21 cellular contexts compared by ENCODE assay signal in the genomic region with DNA sequence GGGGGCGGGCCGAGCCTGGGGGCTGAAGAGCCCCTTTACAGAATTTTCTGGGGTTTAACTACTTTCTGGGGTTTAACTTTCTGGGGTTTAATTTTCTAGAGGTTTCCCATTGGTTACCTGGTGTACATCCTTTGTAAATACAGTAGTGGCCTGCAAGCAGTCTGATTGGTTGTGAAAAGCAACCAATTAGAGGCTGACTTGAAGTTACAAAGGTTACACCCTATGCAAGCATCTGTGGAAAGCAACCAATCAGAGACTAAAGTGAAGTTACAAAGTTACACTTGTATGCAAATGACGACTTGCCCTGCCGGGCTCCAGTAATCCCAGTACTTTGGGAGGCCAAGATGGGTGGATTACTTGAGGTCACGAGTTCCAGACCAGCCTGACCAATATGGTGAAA. TPM values are rescaled to one million over a fixed set of nuclear protein-coding genes. Genes with fewer than 3 reads are reported as not detected.
DNase-seq lines count a peak whose midpoint lies in the region; ATAC-seq and TF ChIP-seq lines count a peak whose summit lies in the region.
"Had no signal": no experiment of that assay in that cellular context is flagged by ENCODE, and none has a peak within 500 bp of the region (broad histone marks: within the 10 kb centered on the region; RNA-seq: fewer than 3 reads in every experiment).

No MANE protein-coding gene starts in this region.

- no peak for TF ChIP-seq CTCF in activated B cell treated with CpG ODN at 0.5 μM for 24 hours (IDR thresholded peaks at IDR 0.05)

- H3K36me3 Mint-ChIP-seq in activated naive CD4-positive, alpha-beta T cell treated with anti-CD3 and anti-CD28 coated beads, Interleukin-2, amount 50 U/mL, for 72 hours = peaks cover 0 to 13% of the 10 kb centered on the region in 2 donors
- H3K36me3 Mint-ChIP-seq in activated B cell treated with CpG ODN at 0.5 μM for 24 hours (ENCODE audit: low read depth) (peaks cover 54% of the 10 kb centered on the region), memory B cell (peaks cover 4% of the 10 kb centered on the region)
- peaks cover 27% of the 10 kb centered on the region for H3K36me3 Mint-ChIP-seq in effector memory CD8-positive, alpha-beta T cell (ENCODE audit: insufficient read depth)
- peaks cover 32% of the 10 kb centered on the region for H3K36me3 Mint-ChIP-seq in activated CD4-positive, alpha-beta T cell treated with anti-CD3 and anti-CD28 coated beads, Interleukin-2, amount 10 ng/mL, durations not matched to agents 24 days and 14 days (ENCODE audit: low read depth)

- CTCF ChIA-PET in activated B cell treated with CpG ODN at 0.5 μM for 24 hours (lab: Charles Lee) = no interaction called here

- no peak for DNase-seq in activated naive CD4-positive, alpha-beta T cell treated with anti-CD3 and anti-CD28 coated beads, Interleukin-2, amount 50 U/mL, for 72 hours (ENCODE audit: low spot score in 2 of 2)
- DNase-seq in activated naive CD4-positive, alpha-beta T cell treated with Interleukin-2 at 50 U/mL for 16 hours = no peak
- DNase-seq in activated B cell treated with CpG ODN at 0.5 μM for 24 hours (no peak), memory B cell (ENCODE audit: low spot score in 2 of 2) (no peak), NCI-H1930 (lab: John Stamatoyannopoulos, UW) (no peak)
- DNase-seq in effector memory CD8-positive, alpha-beta T cell = no peak
- DNase-seq in activated CD4-positive, alpha-beta T cell treated with anti-CD3 and anti-CD28 coated beads, Interleukin-2, amount 10 ng/mL, durations not matched to agents 24 days and 14 days = no peak
- DNase-seq: 8988T; AML-193; C1 segment of cervical spinal cord; Calu3; CD8-positive, alpha-beta memory T cell; DMS153; GOT3; HCEC 1CT; MV-4-11; NCI-H187; NCI-H510A treated with DMSO at 0.1 percent for 48 hours; NCI-H748 treated with DMSO at 0.1 percent for 48 hours; OCI-M1 had no signal

- intact Hi-C loops in activated B cell treated with CpG ODN at 0.5 μM for 24 hours (cut with micrococcal nuclease) = no loop called here
- intact Hi-C loops in activated CD4-positive, alpha-beta T cell treated with anti-CD3 and anti-CD28 coated beads, Interleukin-2, amount 10 ng/mL, durations not matched to agents 24 days and 14 days (cut with micrococcal nuclease) = no loop called here

- POLR2A ChIA-PET in activated B cell treated with CpG ODN at 0.5 μM for 24 hours (lab: Charles Lee) = no interaction called here

- H3K4me3 Mint-ChIP-seq in activated B cell treated with CpG ODN at 0.5 μM for 24 hours = no peak overlapping the region
- H3K4me3 Mint-ChIP-seq in memory B cell = no peak overlapping the region
- H3K4me3 Mint-ChIP-seq in effector memory CD8-positive, alpha-beta T cell = no peak overlapping the region
- H3K4me3 Mint-ChIP-seq in activated CD4-positive, alpha-beta T cell treated with anti-CD3 and anti-CD28 coated beads, Interleukin-2, amount 10 ng/mL, durations not matched to agents 24 days and 14 days = no peak overlapping the region

- H3K27me3 Mint-ChIP-seq in activated B cell treated with CpG ODN at 0.5 μM for 24 hours (no peaks in the 10 kb centered on the region), memory B cell (no peaks in the 10 kb centered on the region)
- no peaks in the 10 kb centered on the region for H3K27me3 Mint-ChIP-seq in effector memory CD8-positive, alpha-beta T cell
- no peaks in the 10 kb centered on the region for H3K27me3 Mint-ChIP-seq in activated CD4-positive, alpha-beta T cell treated with anti-CD3 and anti-CD28 coated beads, Interleukin-2, amount 10 ng/mL, durations not matched to agents 24 days and 14 days
- H3K27me3 Mint-ChIP-seq: CD8-positive, alpha-beta memory T cell had no signal

- no peak for ATAC-seq in activated naive CD4-positive, alpha-beta T cell treated with anti-CD3 and anti-CD28 coated beads, Interleukin-2, amount 50 U/mL, for 72 hours
- ATAC-seq in activated B cell treated with CpG ODN at 0.5 μM for 24 hours (ENCODE audit: low read depth) (no peak), memory B cell (ENCODE audit: low read depth) (no peak)
- ATAC-seq in effector memory CD8-positive, alpha-beta T cell (replicated peaks) = no peak
- ATAC-seq: Right ventricle myocardium inferior had no signal

- peak overlapping the region; percentile 68 to 77 for H3K27ac Mint-ChIP-seq in activated naive CD4-positive, alpha-beta T cell treated with anti-CD3 and anti-CD28 coated beads, Interleukin-2, amount 50 U/mL, for 72 hours
- peak overlapping the region; percentile 63 for H3K27ac Mint-ChIP-seq in activated B cell treated with CpG ODN at 0.5 μM for 24 hours
- peak overlapping the region; percentile 14 for H3K27ac Mint-ChIP-seq in memory B cell
- peak overlapping the region in 1 of 2 donors; percentile 76 for H3K27ac Mint-ChIP-seq in effector memory CD8-positive, alpha-beta T cell
- no peak overlapping the region for H3K27ac Mint-ChIP-seq in activated CD4-positive, alpha-beta T cell treated with anti-CD3 and anti-CD28 coated beads, Interleukin-2, amount 10 ng/mL, durations not matched to agents 24 days and 14 days

- H3K9me3 Mint-ChIP-seq in activated naive CD4-positive, alpha-beta T cell treated with anti-CD3 and anti-CD28 coated beads, Interleukin-2, amount 50 U/mL, for 72 hours = peaks cover 0 to 6% of the 10 kb centered on the region in 2 donors
- H3K9me3 Mint-ChIP-seq in activated B cell treated with CpG ODN at 0.5 μM for 24 hours (no peaks in the 10 kb centered on the region), memory B cell (no peaks in the 10 kb centered on the region)
- H3K9me3 Mint-ChIP-seq in effector memory CD8-positive, alpha-beta T cell = no peaks in the 10 kb centered on the region
- H3K9me3 Mint-ChIP-seq in activated CD4-positive, alpha-beta T cell treated with anti-CD3 and anti-CD28 coated beads, Interleukin-2, amount 10 ng/mL, durations not matched to agents 24 days and 14 days = no peaks in the 10 kb centered on the region
- H3K9me3 Mint-ChIP-seq: CD8-positive, alpha-beta memory T cell had no signal

- peaks cover 31% of the 10 kb centered on the region for H3K4me1 Mint-ChIP-seq in activated B cell treated with CpG ODN at 0.5 μM for 24 hours
- peaks cover 15% of the 10 kb centered on the region for H3K4me1 Mint-ChIP-seq in memory B cell
- peaks cover 25 to 34% of the 10 kb centered on the region in 2 donors for H3K4me1 Mint-ChIP-seq in effector memory CD8-positive, alpha-beta T cell (ENCODE audit: low read depth in 2 of 2)
- peaks cover 17% of the 10 kb centered on the region for H3K4me1 Mint-ChIP-seq in activated CD4-positive, alpha-beta T cell treated with anti-CD3 and anti-CD28 coated beads, Interleukin-2, amount 10 ng/mL, durations not matched to agents 24 days and 14 days

RNA-seq across cellular contexts. Expression of a gene that starts 27.4 kb away (rescaled TPM):
- 100 to 1,000 TPM; 127 to 178 TPM for total RNA-seq in activated naive CD4-positive, alpha-beta T cell treated with anti-CD3 and anti-CD28 coated beads, Interleukin-2, amount 50 U/mL, for 72 hours
- total RNA-seq in activated B cell treated with CpG ODN at 0.5 μM for 24 hours = 266 and 299 TPM in 2 replicates
- 185 and 189 TPM in 2 replicates for total RNA-seq in activated CD4-positive, alpha-beta T cell treated with anti-CD3 and anti-CD28 coated beads, Interleukin-2, amount 10 ng/mL, durations not matched to agents 24 days and 14 days
